1 cellular context compared by ENCODE assay signal in genomic region chr11:75768112-75768908, GRCh38.
TF ChIP-seq lines count a peak whose summit lies in the region.

Gene DGAT2 (plus strand): TSS chr11:75768778. CDS start chr11:75768992, 214 bp downstream.

TF ChIP-seq in GM23338, 12 proteins besides CTCF, POLR2A, EP300 and RAD21 (continued from another document):
- TF ChIP-seq ZNF462 (CRISPR knock-in tag; IDR thresholded peaks at IDR 0.05) (no peak), CREB1 (CRISPR knock-in tag; IDR thresholded peaks at IDR 0.05; ENCODE audit: low read depth) (no peak)
